ENCODE assay signal across 9 cellular contexts in the genomic region with DNA sequence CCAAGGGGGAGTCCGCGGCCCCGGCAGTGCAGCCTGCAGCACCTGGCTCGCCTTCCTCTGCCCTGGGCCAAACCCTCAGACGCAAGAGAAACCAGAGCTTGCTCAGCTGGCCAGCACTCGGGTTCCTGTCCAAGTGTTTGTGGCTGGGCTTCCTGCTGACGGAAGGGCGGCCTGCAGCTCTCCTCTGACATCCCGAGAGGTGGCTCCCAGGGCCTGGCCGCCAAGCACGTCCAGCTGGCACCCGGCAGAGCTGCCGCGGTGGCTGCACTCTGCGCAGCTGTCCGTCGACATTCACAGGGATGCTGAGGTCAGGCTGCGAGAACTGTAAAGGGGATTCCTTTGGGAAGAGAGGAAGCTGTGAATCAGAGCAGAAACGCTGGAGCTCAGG.
DNase-seq lines count a peak whose midpoint lies in the region; ATAC-seq lines count a peak whose summit lies in the region.
"Had no signal": no experiment of that assay in that cellular context is flagged by ENCODE, and none has a peak within 500 bp of the region (broad histone marks: within the 10 kb centered on the region; RNA-seq: fewer than 3 reads in every experiment).

No MANE protein-coding gene starts in this region.

- ATAC-seq in right cardiac atrium (peak; percentile 83 to 84), HG03378 (IDR thresholded peaks at IDR 0.05; ENCODE audit: unreplicated experiment) (no peak)
- ATAC-seq: HCT116 had no signal

- WGBS in right cardiac atrium = 3% methylated on average over 19 of the region's 19 CpGs

- H3K9me3 ChIP-seq in right cardiac atrium (ENCODE audit: control insufficient read depth, low read length) (no peaks in the 10 kb centered on the region), skeletal muscle tissue (ENCODE audit: control insufficient read depth in 3 of 3, low read length in 3 of 3) (no peaks in the 10 kb centered on the region)

- peak overlapping the region; percentile 82 for H3K27ac ChIP-seq in right cardiac atrium (ENCODE audit: low read length)
- peak overlapping the region; percentile 82 for H3K27ac ChIP-seq in skeletal muscle tissue (ENCODE audit: low read depth, low read length)

- peak overlapping the region in 1 of 3 donors; percentile 64 for H3K9ac ChIP-seq in skeletal muscle tissue (ENCODE audit: low read depth in 1 of 3, low read length in 3 of 3)

- H3K27me3 ChIP-seq in right cardiac atrium (ENCODE audit: control insufficient read depth, insufficient read depth) = no peaks in the 10 kb centered on the region
- H3K27me3 ChIP-seq in skeletal muscle tissue (ENCODE audit: control insufficient read depth in 3 of 3, insufficient read depth in 3 of 3, low read length in 3 of 3) = no peaks in the 10 kb centered on the region

- peak; percentile 41 for DNase-seq in GOT3 (lab: John Stamatoyannopoulos, UW)
- peak; percentile 48 for DNase-seq in amniotic epithelial cell (ENCODE audit: low read depth)
- peak; percentile 96 to 97 (median 97) for DNase-seq in right cardiac atrium
- DNase-seq in Kasumi-1 (lab: John Stamatoyannopoulos, UW) = no peak
- DNase-seq in GM19238 (ENCODE audit: insufficient read length, low spot score) = no peak
- no peak for DNase-seq in activated CD4-positive, alpha-beta T cell treated with anti-CD3 and anti-CD28 coated beads, Interleukin-2, amount 50 U/mL, for 48 hours

- no peaks in the 10 kb centered on the region for H3K36me3 ChIP-seq in skeletal muscle tissue (ENCODE audit: control insufficient read depth in 3 of 3, insufficient read depth in 3 of 3, low read length in 3 of 3)

- H3K4me3 ChIP-seq in right cardiac atrium (ENCODE audit: low read length) (no peak overlapping the region), skeletal muscle tissue (ENCODE audit: low read length in 3 of 3) (peak overlapping the region in 2 of 3 donors; percentile 45 to 67)

- H3K4me1 ChIP-seq in right cardiac atrium (ENCODE audit: control insufficient read depth, insufficient read depth, low read length) = peaks cover 11% of the 10 kb centered on the region
- peaks cover 30 to 49% (median 37%) of the 10 kb centered on the region in 3 donors for H3K4me1 ChIP-seq in skeletal muscle tissue (ENCODE audit: control insufficient read depth in 3 of 3, insufficient read depth in 3 of 3, low read length in 3 of 3)

- intact Hi-C loops in right cardiac atrium (cut with DNase I) = loop anchor here in 2 of 4 donors (5.0 kb wide), 2 partner anchors 123 to 128 kb away; a partner anchor contains a TSS

Comparison
In these comparisons a context has a peak if more than half of its experiments do, and no peak if none do; other contexts are left out.
1. DNase-seq: peak in GOT3 (single experiment), amniotic epithelial cell (single experiment) and right cardiac atrium (3 of 3); none in Kasumi-1 (0 of 2), GM19238 (single experiment) and activated CD4-positive, alpha-beta T cell treated with anti-CD3 and anti-CD28 coated beads, Interleukin-2, amount 50 U/mL, for 48 hours (0 of 2).